In the genomic region with DNA sequence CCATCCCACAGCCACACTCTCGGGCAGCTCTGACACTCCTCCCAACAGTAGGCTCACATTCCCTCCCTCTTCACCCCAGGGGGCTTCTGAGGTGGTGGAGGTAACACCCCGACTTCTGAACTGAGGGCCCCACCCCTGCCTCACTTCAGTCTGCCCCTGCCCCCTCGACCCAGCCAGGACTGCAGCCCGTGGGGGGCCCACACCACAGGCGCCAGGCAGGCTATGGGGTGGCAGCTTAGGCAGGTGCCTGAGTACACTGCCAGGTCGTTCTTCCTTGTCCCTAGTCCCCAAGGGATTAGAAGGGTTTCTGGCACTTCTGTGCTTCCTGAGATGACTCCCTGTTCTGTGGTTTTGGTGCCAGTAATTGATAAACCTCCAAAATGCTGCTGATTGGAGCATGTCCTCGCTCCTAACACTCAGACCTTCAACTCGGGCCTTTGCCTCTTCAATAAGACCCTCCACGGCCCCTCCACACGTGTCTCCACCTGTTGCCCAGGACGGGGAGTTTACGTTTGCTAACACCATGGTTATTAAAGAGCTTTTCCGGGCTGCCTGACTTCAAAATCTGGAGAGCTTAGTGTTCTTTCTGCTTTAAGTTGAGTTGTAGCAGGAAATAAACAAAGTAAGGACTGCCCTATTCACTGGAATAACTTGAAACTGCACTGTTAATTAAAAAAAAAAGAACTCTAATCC, we compare ENCODE assay signal across 22 cellular contexts. TPM values are rescaled to one million over a fixed set of nuclear protein-coding genes. Genes with fewer than 3 reads are reported as not detected.
DNase-seq lines count a peak whose midpoint lies in the region; ATAC-seq and TF ChIP-seq lines count a peak whose summit lies in the region.
"Had no signal": no experiment of that assay in that cellular context is flagged by ENCODE, and none has a peak within 500 bp of the region (broad histone marks: within the 10 kb centered on the region; RNA-seq: fewer than 3 reads in every experiment).

No MANE protein-coding gene starts in this region.

- no CpG with 5 or more reads among the region's 13 CpGs for WGBS in H9 (ENCODE audit: extremely low coverage, insufficient read length, low lambda C conversion rate)
- 52% methylated on average over 13 of the region's 13 CpGs for WGBS in sigmoid colon, 2 donors

- H3K36me3 Mint-ChIP-seq in H9 (ENCODE audit: insufficient read depth in 1 of 3, low read depth in 3 of 3) = no peaks in the 10 kb centered on the region

- no peaks in the 10 kb centered on the region for H3K79me2 ChIP-seq in H9 (ENCODE audit: insufficient read depth, low read length)
- no peaks in the 10 kb centered on the region for H3K79me2 ChIP-seq in OCI-LY7 (ENCODE audit: insufficient read depth, low read depth, low read length)

- no peaks in the 10 kb centered on the region for H3K9me2 ChIP-seq in OCI-LY7 (ENCODE audit: insufficient read depth, low read length)

- H3K9ac ChIP-seq in H9 (ENCODE audit: extremely low read depth, insufficient read length, low read length) = no peak overlapping the region

- H2BK12ac ChIP-seq in H9 (ENCODE audit: insufficient read length, low read depth, low read length) = no peak overlapping the region

- no peak overlapping the region for H3K4ac ChIP-seq in H9 (ENCODE audit: low read depth, low read length)

- H2AK5ac ChIP-seq in H9 (ENCODE audit: insufficient read length, low read length) = no peak overlapping the region

- no peaks in the 10 kb centered on the region; a peak in 1 of 5 replicates for H3K9me3 Mint-ChIP-seq in H9
- H3K9me3 Mint-ChIP-seq: activated T-cell treated with anti-CD3 and anti-CD28 coated beads, Interleukin-2, amount 50 U/mL, for 4 hours; dendritic cell treated with granulocyte-macrophage colony-stimulating factor and Interleukin-4, amounts not matched to agents 40 ng/mL and 50 ng/mL, for 4 days had no signal

- POLR2A ChIA-PET in OCI-LY7 (lab: Charles Lee) = interaction anchor here (0.7 to 1.2 kb wide), 2 partner anchors 12 to 838 kb away, joined by 3 read pairs; no protein-coding TSS in a partner anchor

- no peak overlapping the region for H4K5ac ChIP-seq in H9 (ENCODE audit: insufficient read length, low read depth, low read length)

- no peak for TF ChIP-seq POLR2A in sigmoid colon (IDR thresholded peaks at IDR 0.05)

- no peak overlapping the region for H3K23ac ChIP-seq in H9 (ENCODE audit: insufficient read length, low read depth, low read length)

- H3K4me3 Mint-ChIP-seq in H9 = no peak overlapping the region
- H3K4me3 Mint-ChIP-seq: activated CD4-positive, alpha-beta T cell treated with anti-CD3 and anti-CD28 coated beads for 36 hours; activated T-cell treated with anti-CD3 and anti-CD28 coated beads, Interleukin-2, amount 50 U/mL, for 4 hours; dendritic cell treated with granulocyte-macrophage colony-stimulating factor and Interleukin-4, amounts not matched to agents 40 ng/mL and 50 ng/mL, for 4 days; nephron progenitor cell had no signal

- no peak overlapping the region for H2BK15ac ChIP-seq in H9 (ENCODE audit: low read depth, low read length)

- H3T11ph ChIP-seq in H9 (ENCODE audit: low read length) = no peak overlapping the region

- H3K56ac ChIP-seq in H9 (ENCODE audit: insufficient read length, low read depth, low read length) = no peak overlapping the region

- no peak overlapping the region for H3K4me2 ChIP-seq in H9 (ENCODE audit: insufficient read depth, insufficient read length, low read length)
- H3K4me2 ChIP-seq in OCI-LY7 (ENCODE audit: low read length) = no peak overlapping the region

- H4K8ac ChIP-seq in H9 (replicated peaks; ENCODE audit: insufficient read length, low read depth, low read length) = no peak overlapping the region

- H3K27ac ChIP-seq in H9 (ENCODE audit: insufficient read length, low read depth, low read length) (no peak overlapping the region), sigmoid colon (no peak overlapping the region), OCI-LY7 (ENCODE audit: low read depth, low read length, poor library complexity, severe bottlenecking) (no peak overlapping the region)
- H3K27ac ChIP-seq: 22Rv1, heart left ventricle, Peyer's patch, SJSA1 had no signal

- no TSS peak for BruUV-seq in OCI-LY7 (replicated peaks; lab: Mats Ljungman, UMichigan)

- intact Hi-C loops in sigmoid colon (cut with DNase I) (no loop called here), OCI-LY7 (cut with micrococcal nuclease; ENCODE audit: unreplicated experiment) (no loop called here)

- H3K27me3 Mint-ChIP-seq in H9 (ENCODE audit: low read depth) = peaks cover 24% of the 10 kb centered on the region
- H3K27me3 Mint-ChIP-seq: activated CD4-positive, alpha-beta T cell treated with anti-CD3 and anti-CD28 coated beads for 36 hours had no signal

- ATAC-seq in esophagus mucosa = peak; percentile 77
- ATAC-seq: activated CD4-positive, alpha-beta T cell treated with anti-CD3 and anti-CD28 coated beads for 36 hours; activated T-cell treated with anti-CD3 and anti-CD28 coated beads, Interleukin-2, amount 50 U/mL, for 4 hours; heart left ventricle; left ventricle myocardium superior; mucosa of descending colon had no signal

- TF ChIP-seq CTCF in H9 (conservative IDR thresholded peaks at IDR 0.05) (no peak), sigmoid colon (IDR thresholded peaks at IDR 0.05) (no peak), OCI-LY7 (conservative IDR thresholded peaks at IDR 0.05; ENCODE audit: low read length) (no peak)

- peak; percentile 36 for DNase-seq in NCI-H1436 (lab: John Stamatoyannopoulos, UW)
- no peak for DNase-seq in NCI-H1436 treated with DMSO at 0.1 percent for 48 hours (lab: John Stamatoyannopoulos, UW)
- DNase-seq in H9 = no peak
- DNase-seq in sigmoid colon = peak; percentile 49
- DNase-seq in stimulated activated naive CD4-positive, alpha-beta T cell treated with Interleukin-2 at 50 U/mL for 16 hours (lab: John Stamatoyannopoulos, UW) = no peak
- no peak for DNase-seq in hepatic stellate cell (ENCODE audit: low spot score)
- DNase-seq in OCI-LY7 (ENCODE audit: low spot score) = no peak
- DNase-seq: activated CD4-positive, alpha-beta T cell treated with anti-CD3 and anti-CD28 coated beads for 36 hours; activated naive CD4-positive, alpha-beta T cell; activated T-cell treated with anti-CD3 and anti-CD28 coated beads, Interleukin-2, amount 50 U/mL, for 4 hours; AML-193; heart left ventricle; left ventricle myocardium superior; mucosa of descending colon; nephron progenitor cell; NK-92 treated with Interleukin-12 subunit alpha and Interleukin-12 subunit beta, amount 100 ng/mL, for 24 hours; Peyer's patch had no signal

- H2AFZ ChIP-seq in H9 (ENCODE audit: low read length) (no peak overlapping the region), OCI-LY7 (ENCODE audit: low read length) (no peak overlapping the region)

- H3K9me3 ChIP-seq in H9 (ENCODE audit: control insufficient read depth, low read depth, low read length) = no peaks in the 10 kb centered on the region
- no peaks in the 10 kb centered on the region for H3K9me3 ChIP-seq in sigmoid colon
- no peaks in the 10 kb centered on the region for H3K9me3 ChIP-seq in OCI-LY7 (ENCODE audit: low read length)
- H3K9me3 ChIP-seq: heart left ventricle, mucosa of descending colon, Peyer's patch, SJSA1 had no signal

- CTCF ChIA-PET in OCI-LY7 (lab: Charles Lee; ENCODE audit: unreplicated experiment) = no interaction called here

- no peak overlapping the region for H2BK20ac ChIP-seq in H9 (ENCODE audit: low read depth, low read length, poor library complexity, severe bottlenecking)

- H4K20me1 ChIP-seq in H9 (ENCODE audit: control insufficient read depth, insufficient read depth, insufficient read length) (no peaks in the 10 kb centered on the region), OCI-LY7 (ENCODE audit: insufficient read depth, low read length) (no peaks in the 10 kb centered on the region)

- H3K27me3 ChIP-seq in H9 (ENCODE audit: insufficient read depth, low read length) (no peaks in the 10 kb centered on the region), sigmoid colon (peaks cover 0 to 4% (median 0%) of the 10 kb centered on the region in 3 donors)
- H3K27me3 ChIP-seq: Peyer's patch, SJSA1 had no signal

- no peaks in the 10 kb centered on the region for H3K4me1 ChIP-seq in H9 (ENCODE audit: insufficient read depth, low read length)
- H3K4me1 ChIP-seq in sigmoid colon = no peaks in the 10 kb centered on the region
- no peaks in the 10 kb centered on the region for H3K4me1 ChIP-seq in OCI-LY7 (ENCODE audit: insufficient read depth, low read length, poor library complexity, severe bottlenecking)
- H3K4me1 ChIP-seq: heart left ventricle, Peyer's patch, SJSA1 had no signal

- no peak overlapping the region for H3K4me3 ChIP-seq in sigmoid colon
- H3K4me3 ChIP-seq in OCI-LY7 (ENCODE audit: low read depth, low read length, poor library complexity, severe bottlenecking) = no peak overlapping the region
- H3K4me3 ChIP-seq: heart left ventricle, mucosa of descending colon, Peyer's patch, SJSA1 had no signal

- no peaks in the 10 kb centered on the region for H3K79me1 ChIP-seq in H9 (ENCODE audit: insufficient read depth, low read depth, low read length, poor library complexity, severe bottlenecking)

- no peaks in the 10 kb centered on the region for H3K23me2 ChIP-seq in H9 (ENCODE audit: insufficient read length, low read depth, low read length, poor library complexity, severe bottlenecking)

- no peak overlapping the region for H2BK5ac ChIP-seq in H9 (ENCODE audit: insufficient read length, low read length)

- H3K4me1 Mint-ChIP-seq in H9 = peaks cover 0 to 5% of the 10 kb centered on the region in 2 experiments; a peak in 1 of 4 replicates
- H3K4me1 Mint-ChIP-seq: activated CD4-positive, alpha-beta T cell treated with anti-CD3 and anti-CD28 coated beads for 36 hours had no signal

- H3K14ac ChIP-seq in H9 (ENCODE audit: insufficient read depth, low read length) = no peak overlapping the region; the same call in 1 of the 2 replicates

- TF ChIP-seq EP300 in sigmoid colon (IDR thresholded peaks at IDR 0.05) = no peak

- H3K36me3 ChIP-seq in sigmoid colon (no peaks in the 10 kb centered on the region), OCI-LY7 (ENCODE audit: insufficient read depth, low read length) (no peaks in the 10 kb centered on the region)
- H3K36me3 ChIP-seq: heart left ventricle, Peyer's patch, SJSA1 had no signal

- H2BK120ac ChIP-seq in H9 (ENCODE audit: low read depth, low read length, poor library complexity, severe bottlenecking) = no peak overlapping the region

- H3K27ac Mint-ChIP-seq in H9 = peak overlapping the region in 2 of 3 experiments; percentile 10 to 32; a peak in 2 of 7 replicates
- H3K27ac Mint-ChIP-seq: activated CD4-positive, alpha-beta T cell treated with anti-CD3 and anti-CD28 coated beads for 36 hours; dendritic cell treated with granulocyte-macrophage colony-stimulating factor and Interleukin-4, amounts not matched to agents 40 ng/mL and 50 ng/mL, for 4 days; nephron progenitor cell; progenitor cell of endocrine pancreas had no signal

- H3K18ac ChIP-seq in H9 (ENCODE audit: insufficient read length, low read depth, low read length) = no peak overlapping the region

- no peak overlapping the region for H4K91ac ChIP-seq in H9 (ENCODE audit: insufficient read length, low read depth, low read length)

RNA-seq across cellular contexts. Expression of a gene that starts 23.8 kb away (rescaled TPM):
- total RNA-seq in H9 (2021) = 88.9 and 92.8 TPM in 2 replicates
- 78.9 TPM for total RNA-seq in esophagus mucosa
- total RNA-seq in sigmoid colon = 10 to 100 TPM; 31.7 to 57.6 (median 40.8) TPM
- polyA plus RNA-seq in sigmoid colon = 10 to 100 TPM; 11.4 to 31.9 (median 17.1) TPM
- 64.8 and 68.3 TPM in 2 replicates for total RNA-seq in OCI-LY7 (2014; rRNA removed; shearing (Covaris generic))
- 135 and 143 TPM in 2 replicates for total RNA-seq in OCI-LY7 (2022)

RNA-seq across cellular contexts. Expression of a gene that starts 33.0 kb away (rescaled TPM):
- 131 and 134 TPM in 2 replicates for total RNA-seq in H9 (2021)
- total RNA-seq in esophagus mucosa = 29.6 TPM
- 10 to 100 TPM; 12.0 to 22.8 (median 19.6) TPM for total RNA-seq in sigmoid colon
- polyA plus RNA-seq in sigmoid colon = 10 to 100 TPM in 2 of 3 donors, 1 to 10 TPM in 1; 8.1 to 38.7 (median 12.0) TPM
- total RNA-seq in OCI-LY7 (2014; rRNA removed; shearing (Covaris generic)) = 61.0 and 82.0 TPM in 2 replicates
- 92.9 and 108 TPM in 2 replicates for total RNA-seq in OCI-LY7 (2022)

Comparison
In these comparisons a context has a peak if more than half of its experiments do, and no peak if none do; other contexts are left out.
1. DNase-seq: peak in NCI-H1436 (single experiment) and sigmoid colon (single experiment); none in NCI-H1436 treated with DMSO at 0.1 percent for 48 hours (single experiment), H9 (single experiment), stimulated activated naive CD4-positive, alpha-beta T cell treated with Interleukin-2 at 50 U/mL for 16 hours (single experiment), hepatic stellate cell (single experiment) and OCI-LY7 (single experiment).